In the genomic region with DNA sequence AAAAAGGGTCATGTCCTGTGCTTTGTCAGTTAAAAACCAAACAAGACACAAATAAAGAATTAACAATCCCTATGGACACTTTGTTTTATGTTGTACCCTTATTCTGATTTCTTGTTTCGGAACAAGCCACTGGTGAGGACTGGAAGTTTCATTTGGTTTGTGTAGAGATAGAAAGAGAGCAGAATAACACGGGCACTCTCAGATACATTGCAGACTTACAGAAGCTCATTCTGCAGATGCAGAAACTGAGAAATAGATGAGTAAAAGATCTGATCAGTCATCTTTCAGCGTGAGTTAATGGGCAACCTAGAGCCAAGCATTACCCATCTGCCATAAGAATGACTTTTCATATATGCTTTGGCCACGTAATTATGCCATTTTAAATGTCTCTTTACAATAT, we compare ENCODE assay signal across 6 cellular contexts.
"Had no signal": no experiment of that assay in that cellular context is flagged by ENCODE, and none has a peak within 500 bp of the region (broad histone marks: within the 10 kb centered on the region; RNA-seq: fewer than 3 reads in every experiment).

No MANE protein-coding gene starts in this region.

- ATAC-seq: HepG2, K562 had no signal

- H3K27ac ChIP-seq: HL-60 had no signal

- H3K4me3 ChIP-seq: K562 had no signal

- DNase-seq: IMR-90, KBM-7, KG1 had no signal
